Comparison of ENCODE assay signal across 33 cellular contexts in the genomic region with DNA sequence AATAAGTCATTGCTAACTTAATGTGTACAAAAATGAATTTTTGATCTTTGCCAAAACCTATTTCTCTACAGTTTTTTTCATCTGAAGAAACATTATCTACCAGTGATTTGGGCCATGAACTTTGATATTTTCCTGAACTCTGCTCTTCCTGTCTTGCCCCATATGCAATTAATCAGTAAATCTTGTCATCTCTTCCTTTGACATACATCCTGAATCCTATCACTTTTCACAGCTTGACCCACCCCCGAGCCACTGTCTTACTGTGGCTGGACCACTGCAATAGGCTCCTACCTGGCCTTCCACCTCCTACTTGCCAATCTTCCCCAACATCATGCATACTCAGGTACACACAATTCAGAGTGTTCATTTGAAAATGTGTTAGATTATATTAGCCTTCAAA. TPM values are rescaled to one million over a fixed set of nuclear protein-coding genes. Genes with fewer than 3 reads are reported as not detected.
"Had no signal": no experiment of that assay in that cellular context is flagged by ENCODE, and none has a peak within 500 bp of the region (broad histone marks: within the 10 kb centered on the region; RNA-seq: fewer than 3 reads in every experiment).

No MANE protein-coding gene starts in this region.

- H3K27me3 ChIP-seq: cardiac muscle cell had no signal

- H3K36me3 ChIP-seq: cardiac muscle cell, WERI-Rb-1 had no signal

- H3K27ac ChIP-seq: cardiac muscle cell, WERI-Rb-1 had no signal

- FAIRE-seq: bronchial epithelial cell had no signal

- H3K4me3 ChIP-seq: cardiac muscle cell had no signal

- DNase-seq: activated CD4-positive, alpha-beta memory T cell treated with anti-CD3 and anti-CD28 coated beads, Interleukin-2, amount 10 ng/mL, durations not matched to agents 7 days and 5 days; activated CD4-positive, alpha-beta T cell treated with anti-CD3 and anti-CD28 coated beads for 1 hour; activated CD4-positive, alpha-beta T cell treated with anti-CD3 and anti-CD28 coated beads for 36 hours; activated CD4-positive, alpha-beta T cell treated with anti-CD3 and anti-CD28 coated beads for 48 hours; activated CD4-positive, alpha-beta T cell treated with anti-CD3 and anti-CD28 coated beads, Interleukin-2, amount 10 ng/mL, durations not matched to agents 7 days and 5 days; activated CD4-positive, alpha-beta T cell treated with anti-CD3 and anti-CD28 coated beads, Interleukin-2, amount 50 U/mL, for 48 hours; activated CD4-positive, CD25-positive, alpha-beta regulatory T cell; activated CD8-positive, alpha-beta memory T cell treated with anti-CD3 and anti-CD28 coated beads for 24 hours; activated CD8-positive, alpha-beta memory T cell treated with anti-CD3 and anti-CD28 coated beads, Interleukin-2, amount 10 ng/mL, durations not matched to agents 7 days and 5 days; activated CD8-positive, alpha-beta memory T cell treated with anti-CD3 and anti-CD28 coated beads, Interleukin-2, amount 50 U/mL, for 48 hours; activated CD8-positive, alpha-beta T cell treated with anti-CD3 and anti-CD28 coated beads, Interleukin-2, amount 10 ng/mL, durations not matched to agents 7 days and 5 days; activated effector memory CD4-positive, alpha-beta T cell treated with anti-CD3 and anti-CD28 coated beads, Interleukin-2, amount 50 U/mL, for 16 hours; activated gamma-delta T cell treated with Interleukin-2 at 50 U/mL for 16 hours; activated naive CD4-positive, alpha-beta T cell; activated naive CD4-positive, alpha-beta T cell treated with anti-CD3 and anti-CD28 coated beads for 36 hours; activated naive CD4-positive, alpha-beta T cell treated with anti-CD3 and anti-CD28 coated beads, Interleukin-2, amount 50 U/mL, for 16 hours; activated naive CD8-positive, alpha-beta T cell treated with anti-CD3 and anti-CD28 coated beads, Interleukin-2, amount 10 ng/mL, durations not matched to agents 7 days and 5 days; activated naive CD8-positive, alpha-beta T cell treated with anti-CD3 and anti-CD28 coated beads, Interleukin-2, amount 50 U/mL, for 24 hours; activated T-cell treated with anti-CD3 and anti-CD28 coated beads, Interleukin-2, amount 50 U/mL, for 24 hours; activated T-cell treated with anti-CD3 and anti-CD28 coated beads, Interleukin-2, amount 50 U/mL, for 48 hours; amniotic stem cell; aorta; caudate nucleus; cerebellar nuclear complex; T-helper 1 cell; T-helper 2 cell; T-helper 9 cell; WERI-Rb-1 had no signal

RNA-seq across cellular contexts. Expression of a gene that starts 46.4 kb away (rescaled TPM):
- total RNA-seq: activated CD4-positive, alpha-beta memory T cell treated with anti-CD3 and anti-CD28 coated beads, Interleukin-2, amount 10 ng/mL, durations not matched to agents 7 days and 5 days; activated CD4-positive, alpha-beta T cell treated with anti-CD3 and anti-CD28 coated beads for 36 hours; activated CD4-positive, alpha-beta T cell treated with anti-CD3 and anti-CD28 coated beads, Interleukin-2, amount 10 ng/mL, durations not matched to agents 7 days and 5 days; activated CD8-positive, alpha-beta T cell treated with anti-CD3 and anti-CD28 coated beads, Interleukin-2, amount 10 ng/mL, durations not matched to agents 7 days and 5 days; activated naive CD4-positive, alpha-beta T cell treated with anti-CD3 and anti-CD28 coated beads for 36 hours; activated T-helper 2 cell treated with anti-CD3 and anti-CD28 coated beads, Interferon-gamma antibody, Interleukin-2, Interleukin-4, amounts not matched to agents 10 μg/mL and 5 μg/mL and 100 μg/mL, durations not matched to agents 14 hours and 24 hours and 36 hours; bronchial epithelial cell; chondrocyte; WTC11 had no signal
